ENCODE assay signal across 8 cellular contexts in genomic region chr7:105521027-105521730, GRCh38. TPM values are rescaled to one million over a fixed set of nuclear protein-coding genes. Genes with fewer than 3 reads are reported as not detected.
DNase-seq lines count a peak whose midpoint lies in the region; ATAC-seq, FAIRE-seq and TF ChIP-seq lines count a peak whose summit lies in the region.

No MANE protein-coding gene starts in this region.

- H3K4me1 ChIP-seq in BE2C (no peaks in the 10 kb centered on the region; the same call in 1 of the 2 replicates), mononuclear cell (ENCODE audit: insufficient read depth, low read length) (peaks cover 16% of the 10 kb centered on the region)

- peaks cover 41% of the 10 kb centered on the region for H3K36me3 ChIP-seq in BE2C

- H3K27me3 ChIP-seq in BE2C = no peaks in the 10 kb centered on the region
- H3K27me3 ChIP-seq in mononuclear cell (ENCODE audit: insufficient read depth, low read length) = no peaks in the 10 kb centered on the region

- H3K4me3 ChIP-seq in BE2C (ENCODE audit: low read depth, low read length) = peak overlapping the region; percentile 79
- H3K4me3 ChIP-seq in mononuclear cell (ENCODE audit: low read length) = peak overlapping the region; percentile 48

- peak overlapping the region; percentile 67 for H3K27ac ChIP-seq in epithelial cell of prostate

- H3K9me3 ChIP-seq in BE2C = no peaks in the 10 kb centered on the region
- no peaks in the 10 kb centered on the region for H3K9me3 ChIP-seq in mononuclear cell (ENCODE audit: low read depth, low read length)

- peak; percentile 38 for ATAC-seq in HG03280 (IDR thresholded peaks at IDR 0.05; ENCODE audit: unreplicated experiment)

- peak; percentile 83 for DNase-seq in BE2C
- DNase-seq in GM19239 (ENCODE audit: insufficient read length, low spot score) = peak; percentile 40
- peak; percentile 2 for DNase-seq in NCI-H226
- peak; percentile 23 to 27 for DNase-seq in activated CD8-positive, alpha-beta memory T cell treated with anti-CD3 and anti-CD28 coated beads for 4 hours (ENCODE audit: low read depth in 2 of 2)
- no peak for DNase-seq in epithelial cell of prostate (ENCODE audit: low read depth, low spot score)
- DNase-seq in stimulated activated CD8-positive, alpha-beta memory T cell treated with anti-CD3 and anti-CD28 coated beads, Interleukin-7, amount 100 ng/mL, for 24 hours (ENCODE audit: low read depth) = peak; percentile 17

- FAIRE-seq in GM19239 (lab: Jason Lieb, UNC) = peak; percentile 64

- no peak for TF ChIP-seq CTCF in BE2C (IDR thresholded peaks at IDR 0.05; ENCODE audit: low read depth, low read length)

RNA-seq across cellular contexts. Expression of gene PUS7, which starts 0.9 kb away (rescaled TPM):
- 8.8 TPM for polyA plus RNA-seq in BE2C (2012; ENCODE audit: insufficient read depth, insufficient read length, low read depth)
- total RNA-seq in mononuclear cell = 6.3 TPM

RNA-seq across cellular contexts. Expression of gene RINT1, which starts 10.8 kb away (rescaled TPM):
- 14.2 TPM for polyA plus RNA-seq in BE2C (2012; ENCODE audit: insufficient read depth, insufficient read length, low read depth)
- total RNA-seq in mononuclear cell = 29.0 TPM
